Comparison of ENCODE assay signal across 8 cellular contexts in genomic region chr2:174699993-174700766, GRCh38.
DNase-seq lines count a peak whose midpoint lies in the region; ATAC-seq lines count a peak whose summit lies in the region.

No MANE protein-coding gene starts in this region.

- no peak overlapping the region for H3K4me3 Mint-ChIP-seq in activated CD4-positive, alpha-beta T cell treated with anti-CD3 and anti-CD28 coated beads, Interleukin-2, amount 10 ng/mL, durations not matched to agents 7 days and 5 days

- H3K36me3 Mint-ChIP-seq in activated CD4-positive, alpha-beta T cell treated with anti-CD3 and anti-CD28 coated beads, Interleukin-2, amount 10 ng/mL, durations not matched to agents 7 days and 5 days (ENCODE audit: low read depth) = no peaks in the 10 kb centered on the region

- peak; percentile 36 for ATAC-seq in GM21786 (IDR thresholded peaks at IDR 0.05; ENCODE audit: unreplicated experiment)

- no peaks in the 10 kb centered on the region for H3K4me1 Mint-ChIP-seq in activated CD4-positive, alpha-beta T cell treated with anti-CD3 and anti-CD28 coated beads, Interleukin-2, amount 10 ng/mL, durations not matched to agents 7 days and 5 days

- H3K27ac Mint-ChIP-seq in activated CD4-positive, alpha-beta T cell treated with anti-CD3 and anti-CD28 coated beads, Interleukin-2, amount 10 ng/mL, durations not matched to agents 7 days and 5 days = no peak overlapping the region

- CTCF ChIA-PET in activated CD4-positive, alpha-beta T cell treated with anti-CD3 and anti-CD28 coated beads, Interleukin-2, amount 10 ng/mL, durations not matched to agents 7 days and 5 days (lab: Charles Lee) = interaction anchor here (0.5 to 4.8 kb wide), 17 partner anchors 9 to 445 kb away, joined by 3 to 45 read pairs (median 4); no protein-coding TSS in a partner anchor

- DNase-seq in NCI-H1092 treated with DMSO at 0.1 percent for 48 hours (lab: John Stamatoyannopoulos, UW) (peak; percentile 27), NCI-H1092 (lab: John Stamatoyannopoulos, UW) (no peak), NCI-H2171 treated with DMSO at 0.1 percent for 48 hours (lab: John Stamatoyannopoulos, UW) (peak; percentile 74), glomerular visceral epithelial cell (ENCODE audit: extremely low spot score) (peak; percentile 72), renal cortical epithelial cell (ENCODE audit: low read depth) (peak; percentile 48), ecto neural progenitor cell (ENCODE audit: low spot score) (no peak)
- DNase-seq in activated CD4-positive, alpha-beta T cell treated with anti-CD3 and anti-CD28 coated beads, Interleukin-2, amount 10 ng/mL, durations not matched to agents 7 days and 5 days = peak; percentile 64

- peaks cover 24% of the 10 kb centered on the region for H3K27me3 Mint-ChIP-seq in activated CD4-positive, alpha-beta T cell treated with anti-CD3 and anti-CD28 coated beads, Interleukin-2, amount 10 ng/mL, durations not matched to agents 7 days and 5 days

- no peaks in the 10 kb centered on the region for H3K9me3 Mint-ChIP-seq in activated CD4-positive, alpha-beta T cell treated with anti-CD3 and anti-CD28 coated beads, Interleukin-2, amount 10 ng/mL, durations not matched to agents 7 days and 5 days

- POLR2A ChIA-PET in activated CD4-positive, alpha-beta T cell treated with anti-CD3 and anti-CD28 coated beads, Interleukin-2, amount 10 ng/mL, durations not matched to agents 7 days and 5 days (lab: Charles Lee) = no interaction called here

Comparison
In these comparisons a context has a peak if more than half of its experiments do, and no peak if none do; other contexts are left out.
1. DNase-seq: peak in NCI-H1092 treated with DMSO at 0.1 percent for 48 hours (single experiment), NCI-H2171 treated with DMSO at 0.1 percent for 48 hours (single experiment), activated CD4-positive, alpha-beta T cell treated with anti-CD3 and anti-CD28 coated beads, Interleukin-2, amount 10 ng/mL, durations not matched to agents 7 days and 5 days (single experiment), glomerular visceral epithelial cell (single experiment) and renal cortical epithelial cell (single experiment); none in NCI-H1092 (single experiment) and ecto neural progenitor cell (single experiment).